19 cellular contexts compared by ENCODE assay signal in the genomic region with DNA sequence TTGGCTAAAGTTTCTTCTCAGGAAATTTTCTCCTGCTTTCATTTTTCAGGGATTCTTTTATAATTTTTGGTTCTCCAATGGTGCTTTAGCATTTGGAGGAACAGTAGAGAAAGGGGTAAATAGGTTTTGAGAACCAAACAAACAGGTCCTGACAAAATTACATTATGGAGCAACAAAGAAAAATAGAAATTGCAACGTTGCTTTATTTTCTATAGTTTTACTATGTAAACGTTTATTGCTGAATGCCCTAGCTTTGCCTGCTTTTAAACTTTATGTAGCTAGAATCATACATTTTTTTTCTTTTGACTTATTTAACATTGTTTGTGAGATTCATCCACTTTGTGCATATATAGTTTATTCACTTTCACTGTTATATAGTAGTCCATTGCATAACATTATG. TPM values are rescaled to one million over a fixed set of nuclear protein-coding genes. Genes with fewer than 3 reads are reported as not detected.
DNase-seq lines count a peak whose midpoint lies in the region; ATAC-seq, FAIRE-seq and TF ChIP-seq lines count a peak whose summit lies in the region.
"Had no signal": no experiment of that assay in that cellular context is flagged by ENCODE, and none has a peak within 500 bp of the region (broad histone marks: within the 10 kb centered on the region; RNA-seq: fewer than 3 reads in every experiment).

No MANE protein-coding gene starts in this region.

- H3K27me3 ChIP-seq in IMR-90 (ENCODE audit: control insufficient read depth, insufficient read depth, low read length) (no peaks in the 10 kb centered on the region), K562 (ENCODE audit: control insufficient read depth in 2 of 2, insufficient read depth in 2 of 2, low read length in 2 of 2) (no peaks in the 10 kb centered on the region)

- in situ Hi-C loops in IMR-90 (cut with MboI; ENCODE audit: low sequenced_read_pairs) (no loop called here), K562 (cut with MboI) (no loop called here)

- DNase-seq in A549 (ENCODE audit: low read depth in 1 of 2, low spot score in 1 of 2), result no peak
- DNase-seq in IMR-90, result no peak
- DNase-seq in K562 (ENCODE audit: extremely low read depth in 1 of 4, low spot score in 3 of 4), result no peak
- no peak for DNase-seq in NCI-H2029 (lab: John Stamatoyannopoulos, UW)
- no peak for DNase-seq in endothelial cell (ENCODE audit: low spot score)
- DNase-seq: 8988T; C1 segment of cervical spinal cord; Calu3; CD4-positive, alpha-beta memory T cell; COR-L47; DMS53; DMS79 treated with DMSO at 0.1 percent for 48 hours; H9 had no signal

- H3K9me3 ChIP-seq in A549 (no peaks in the 10 kb centered on the region), IMR-90 (ENCODE audit: control insufficient read depth, insufficient read depth, low read length) (no peaks in the 10 kb centered on the region), K562 (replicated peaks; ENCODE audit: control insufficient read depth, insufficient read depth, low read depth, low read length) (no peaks in the 10 kb centered on the region)

- H3K4me3 Mint-ChIP-seq in endothelial cell (ENCODE audit: unreplicated experiment), result no peak overlapping the region
- H3K4me3 Mint-ChIP-seq: CD4-positive, alpha-beta memory T cell; H9 had no signal

- H3K23ac ChIP-seq in IMR-90 (ENCODE audit: low read depth, low read length), result no peak overlapping the region

- no peak overlapping the region for H4K8ac ChIP-seq in IMR-90 (ENCODE audit: low read depth in 2 of 2, low read length in 2 of 2)

- TF ChIP-seq POLR2A in A549 (IDR thresholded peaks at IDR 0.05; ENCODE audit: low read length), result no peak
- TF ChIP-seq POLR2A in IMR-90 (IDR thresholded peaks at IDR 0.05; ENCODE audit: low read depth, low read length), result no peak
- TF ChIP-seq POLR2A in K562 (conservative IDR thresholded peaks at IDR 0.05), result no peak

- ATAC-seq in A549 (no peak), IMR-90 (ENCODE audit: low read depth) (no peak), K562 (no peak), HG02840 (IDR thresholded peaks at IDR 0.05; ENCODE audit: low FRiP score, unreplicated experiment) (no peak)
- ATAC-seq: HCT116 had no signal

- no peaks in the 10 kb centered on the region for H3K36me3 Mint-ChIP-seq in endothelial cell (ENCODE audit: low read depth, unreplicated experiment)
- H3K36me3 Mint-ChIP-seq: CD4-positive, alpha-beta memory T cell had no signal

- no peaks in the 10 kb centered on the region for H3K79me1 ChIP-seq in IMR-90 (ENCODE audit: low read depth in 1 of 2, low read length in 2 of 2)

- WGBS in A549 (ENCODE audit: missing lambda C conversion rate), result 1% methylated on average over 2 of the region's 2 CpGs
- WGBS in IMR-90 (ENCODE audit: extremely low coverage in 2 of 2, insufficient read length in 1 of 2), 2 experiments, result no CpG with 5 or more reads among the region's 2 CpGs
- 0% methylated on average over 2 of the region's 2 CpGs for WGBS in K562 (ENCODE audit: insufficient coverage, low coverage, missing lambda C conversion rate)

- no peak overlapping the region for H3K9ac ChIP-seq in IMR-90 (ENCODE audit: low read depth, low read length)
- H3K9ac ChIP-seq in K562 (ENCODE audit: insufficient read depth in 1 of 2, low read depth in 2 of 2, low read length in 2 of 2), result no peak overlapping the region

- H3K18ac ChIP-seq in IMR-90 (ENCODE audit: low read depth, low read length), result no peak overlapping the region

- TF ChIP-seq EP300 in A549 (IDR thresholded peaks at IDR 0.05), result no peak
- TF ChIP-seq EP300 in K562 (IDR thresholded peaks at IDR 0.05; ENCODE audit: low read length), result no peak

- H3K36me3 ChIP-seq in IMR-90 (ENCODE audit: control insufficient read depth, insufficient read depth, low read length), result no peaks in the 10 kb centered on the region
- H3K36me3 ChIP-seq in K562 (ENCODE audit: control insufficient read depth, insufficient read depth, low read length), result no peaks in the 10 kb centered on the region

- H2BK20ac ChIP-seq in IMR-90 (ENCODE audit: low read depth, low read length), result no peak overlapping the region

- no peak overlapping the region for H4K91ac ChIP-seq in IMR-90 (ENCODE audit: insufficient read depth, low read depth, low read length)

- H3K4me1 Mint-ChIP-seq in endothelial cell (ENCODE audit: unreplicated experiment), result no peaks in the 10 kb centered on the region
- H3K4me1 Mint-ChIP-seq: CD4-positive, alpha-beta memory T cell had no signal

- H3K56ac ChIP-seq in IMR-90 (ENCODE audit: extremely low read depth, insufficient read depth, low read length), result no peak overlapping the region

- no peak for TF ChIP-seq CTCF in A549 (IDR thresholded peaks at IDR 0.05)
- no peak for TF ChIP-seq CTCF in IMR-90 (conservative IDR thresholded peaks at IDR 0.05; ENCODE audit: low read depth, low read length)
- TF ChIP-seq CTCF in K562 (IDR thresholded peaks at IDR 0.05 in 2 of 3, conservative IDR thresholded peaks at IDR 0.05 in 1 of 3; ENCODE audit: insufficient read depth in 2 of 3, low read depth in 1 of 3, low read length in 3 of 3), result no peak
- TF ChIP-seq CTCF in endothelial cell (IDR thresholded peaks at IDR 0.05; ENCODE audit: unreplicated experiment), result no peak

- no peak overlapping the region for H3K4me3 ChIP-seq in A549
- H3K4me3 ChIP-seq in IMR-90 (ENCODE audit: insufficient read depth, low read depth, low read length), result no peak overlapping the region
- H3K4me3 ChIP-seq in K562, result no peak overlapping the region

- H3K27me3 Mint-ChIP-seq in endothelial cell (ENCODE audit: unreplicated experiment), result peaks cover 3% of the 10 kb centered on the region

- H4K5ac ChIP-seq in IMR-90 (ENCODE audit: low read depth, low read length), result no peak overlapping the region

- TF ChIP-seq RAD21 in A549 (conservative IDR thresholded peaks at IDR 0.05 in 1 of 2, IDR thresholded peaks at IDR 0.05 in 1 of 2) (no peak), IMR-90 (IDR thresholded peaks at IDR 0.05; ENCODE audit: low read length) (no peak), K562 (CRISPR knock-in tag; conservative IDR thresholded peaks at IDR 0.05 in 1 of 2, IDR thresholded peaks at IDR 0.05 in 1 of 2) (no peak)

- no peak overlapping the region for H2BK5ac ChIP-seq in IMR-90 (ENCODE audit: low read depth, low read length, poor library complexity, severe bottlenecking)

- POLR2A ChIA-PET in A549 (lab: Yijun Ruan, JAX) (no interaction called here), IMR-90 (lab: Charles Lee; ENCODE audit: unreplicated experiment) (no interaction called here), K562 (lab: Yijun Ruan, JAX) (no interaction called here)

- BruUV-seq in IMR-90 (replicated peaks; lab: Mats Ljungman, UMichigan) (no TSS peak), K562 (replicated peaks; lab: Mats Ljungman, UMichigan) (no TSS peak)

- no peak overlapping the region for H3K27ac Mint-ChIP-seq in endothelial cell (ENCODE audit: unreplicated experiment)
- H3K27ac Mint-ChIP-seq: CD4-positive, alpha-beta memory T cell; H9 had no signal

- H4K20me1 ChIP-seq in IMR-90 (ENCODE audit: insufficient read depth, low read length) (no peaks in the 10 kb centered on the region), K562 (replicated peaks; ENCODE audit: control insufficient read depth, insufficient read depth, low read length) (no peaks in the 10 kb centered on the region)

- H2AK5ac ChIP-seq in IMR-90 (ENCODE audit: low read depth, low read length), result no peak overlapping the region

- intact Hi-C loops in IMR-90 (cut with micrococcal nuclease) (no loop called here), K562 (cut with micrococcal nuclease) (no loop called here)

- H3K9me3 Mint-ChIP-seq in endothelial cell (ENCODE audit: unreplicated experiment), result no peaks in the 10 kb centered on the region
- H3K9me3 Mint-ChIP-seq: H9 had no signal

- H3K27ac ChIP-seq in A549 (no peak overlapping the region), IMR-90 (ENCODE audit: insufficient read depth, low read length) (no peak overlapping the region), K562 (ENCODE audit: extremely low read depth, low read depth, low read length) (no peak overlapping the region)

- dilution Hi-C loops in IMR-90 (cut with HindIII; ENCODE audit: low sequenced_read_pairs, unreplicated experiment), result no loop called here

- H3K9me1 ChIP-seq in IMR-90 (ENCODE audit: insufficient read depth, low read length) (no peaks in the 10 kb centered on the region), K562 (ENCODE audit: control insufficient read depth, insufficient read depth, low read length) (no peaks in the 10 kb centered on the region)

- H2BK120ac ChIP-seq in IMR-90 (ENCODE audit: low read depth, low read length), result no peak overlapping the region

- no peaks in the 10 kb centered on the region for H3K4me1 ChIP-seq in A549
- H3K4me1 ChIP-seq in IMR-90 (ENCODE audit: control insufficient read depth, insufficient read depth, low read length), result no peaks in the 10 kb centered on the region
- H3K4me1 ChIP-seq in K562 (replicated peaks in 1 of 2; ENCODE audit: control insufficient read depth in 2 of 2, insufficient read depth in 2 of 2, low read length in 2 of 2), result no peaks in the 10 kb centered on the region

- H3K79me2 ChIP-seq in K562 (ENCODE audit: control insufficient read depth, insufficient read depth, low read length), result no peaks in the 10 kb centered on the region

- no peak overlapping the region for H2AK9ac ChIP-seq in IMR-90 (replicated peaks; ENCODE audit: low read depth, low read length, poor library complexity)

- FAIRE-seq in A549 (lab: Jason Lieb, UNC) (no peak), K562 (lab: Jason Lieb, UNC) (no peak)

- no peak overlapping the region for H2BK15ac ChIP-seq in IMR-90 (ENCODE audit: low read depth, low read length)

- H3K4me2 ChIP-seq in A549 (no peak overlapping the region), IMR-90 (ENCODE audit: low read depth, low read length) (no peak overlapping the region), K562 (ENCODE audit: insufficient read depth, low read length) (no peak overlapping the region)

- H3K14ac ChIP-seq in IMR-90 (replicated peaks; ENCODE audit: low read depth, low read length), result no peak overlapping the region

- H2AFZ ChIP-seq in IMR-90 (replicated peaks; ENCODE audit: low read length, poor library complexity), result no peak overlapping the region
- no peak overlapping the region for H2AFZ ChIP-seq in K562 (ENCODE audit: low read depth, low read length)

- no peak overlapping the region for H3K4ac ChIP-seq in IMR-90 (ENCODE audit: low read depth, low read length)

- CTCF ChIA-PET in A549 (lab: Yijun Ruan, JAX) (no interaction called here), IMR-90 (lab: Yijun Ruan, JAX) (no interaction called here), K562 (lab: Yijun Ruan, JAX; ENCODE audit: low intra/inter-chr PET ratio) (interaction anchor here (0.7 kb wide), 1 partner anchor 11 kb away, joined by 3 read pairs; no protein-coding TSS in a partner anchor)

RNA-seq across cellular contexts. Expression of gene OR5P3, which starts 9.9 kb away (rescaled TPM):
- polyA plus RNA-seq in A549 (2011; rRNA removed) (not detected in 2 replicates), A549 (2017; fragmentation: RNase III; extraction: RNeasy Plus Mini Kit Qiagen cat#74134 plus additional on column Dnase treatment) (not detected in 3 replicates), IMR-90 (2012; rRNA removed) (0.09 TPM in 1 of 2 replicates, not detected in the other), K562 (2011; rRNA removed) (not detected in 2 replicates), K562 (2014; fragmentation: Illumina TruSeq; extraction: Trizol) (not detected in 2 replicates), K562 (2014; fragmentation: Nextera tagmentation; extraction: Ambion mirVana) (not detected), K562 (2014; rRNA removed) (not detected in 2 replicates)
- polyA plus RNA-seq in A549 (2012; cell fraction: cytosol; rRNA removed), result not detected in 2 replicates
- not detected in 2 replicates for polyA plus RNA-seq in A549 (2012; cell fraction: nucleus; rRNA removed)
- polyA minus RNA-seq in A549 (2011; rRNA and poly(A)+ RNA removed), result not detected in 2 replicates
- total RNA-seq in IMR-90 (2012; rRNA removed) (not detected in 2 replicates), K562 (2014; rRNA removed) (not detected in 2 replicates), K562 (2014; rRNA removed; fragmentation: Illumina TruSeq; extraction: Trizol) (not detected in 2 replicates), K562 (2015; rRNA removed; fragmentation: Illumina TruSeq; extraction: Trizol) (not detected in 2 replicates), K562 (2021) (not detected in 2 replicates), endothelial cell (ENCODE audit: unreplicated experiment) (not detected)
- not detected in 2 replicates for polyA plus RNA-seq in IMR-90 (2012; cell fraction: cytosol; rRNA removed)
- 0.32 TPM in 1 of 2 replicates, not detected in the other for polyA plus RNA-seq in IMR-90 (2012; cell fraction: nucleus; rRNA removed; ENCODE audit: low replicate concordance)
- total RNA-seq in K562 (2011; cell fraction: chromatin; rRNA removed; ENCODE audit: low replicate concordance), result not detected in 2 replicates
- total RNA-seq in K562 (2011; cell fraction: nucleolus; rRNA removed), result not detected in 2 replicates
- total RNA-seq in K562 (2011; cell fraction: nucleoplasm; rRNA removed), result not detected in 2 replicates
- not detected in 2 replicates for polyA plus RNA-seq in K562 (2011; cell fraction: cytosol; rRNA removed)
- not detected in 2 replicates for polyA plus RNA-seq in K562 (2011; cell fraction: nucleus; rRNA removed)
- not detected in 2 replicates for polyA plus RNA-seq in K562 (2012)
- not detected in 2 replicates for polyA minus RNA-seq in K562 (2011; rRNA and poly(A)+ RNA removed)
- polyA minus RNA-seq in K562 (2011; cell fraction: cytosol; rRNA and poly(A)+ RNA removed), result not detected in 2 replicates
- polyA minus RNA-seq in K562 (2011; cell fraction: nucleus; rRNA and poly(A)+ RNA removed), result not detected in 2 replicates
- total RNA-seq: A673; Calu3; CD4-positive, alpha-beta memory T cell; Daoy; H4; H9 had no signal
- polyA plus RNA-seq: BJ; CD4-positive, alpha-beta memory T cell had no signal

RNA-seq across cellular contexts. Expression of gene OR5P2, which starts 43.8 kb away (rescaled TPM):
- not detected in 2 replicates for polyA plus RNA-seq in A549 (2011; rRNA removed)
- not detected in 2 replicates for polyA plus RNA-seq in A549 (2012; cell fraction: cytosol; rRNA removed)
- not detected in 2 replicates for polyA plus RNA-seq in A549 (2012; cell fraction: nucleus; rRNA removed)
- not detected in 3 replicates for polyA plus RNA-seq in A549 (2017; fragmentation: RNase III; extraction: RNeasy Plus Mini Kit Qiagen cat#74134 plus additional on column Dnase treatment)
- polyA minus RNA-seq in A549 (2011; rRNA and poly(A)+ RNA removed), result not detected in 2 replicates
- 0.28 TPM in 1 of 2 replicates, not detected in the other for total RNA-seq in IMR-90 (2012; rRNA removed)
- polyA plus RNA-seq in IMR-90 (2012; rRNA removed), result not detected in 2 replicates
- polyA plus RNA-seq in IMR-90 (2012; cell fraction: cytosol; rRNA removed), result not detected in 2 replicates
- 0.05 and 1.2 TPM in 2 replicates for polyA plus RNA-seq in IMR-90 (2012; cell fraction: nucleus; rRNA removed; ENCODE audit: low replicate concordance)
- total RNA-seq in K562 (2011; cell fraction: chromatin; rRNA removed; ENCODE audit: low replicate concordance), result not detected in 2 replicates
- not detected in 2 replicates for total RNA-seq in K562 (2011; cell fraction: nucleolus; rRNA removed)
- not detected in 2 replicates for total RNA-seq in K562 (2011; cell fraction: nucleoplasm; rRNA removed)
- total RNA-seq in K562 (2014; rRNA removed), result not detected in 2 replicates
- not detected in 2 replicates for total RNA-seq in K562 (2014; rRNA removed; fragmentation: Illumina TruSeq; extraction: Trizol)
- total RNA-seq in K562 (2015; rRNA removed; fragmentation: Illumina TruSeq; extraction: Trizol), result not detected in 2 replicates
- not detected in 2 replicates for total RNA-seq in K562 (2021)
- polyA plus RNA-seq in K562 (2011; rRNA removed), result not detected in 2 replicates
- not detected in 2 replicates for polyA plus RNA-seq in K562 (2011; cell fraction: cytosol; rRNA removed)
- polyA plus RNA-seq in K562 (2011; cell fraction: nucleus; rRNA removed), result not detected in 2 replicates
- polyA plus RNA-seq in K562 (2012), result not detected in 2 replicates
- polyA plus RNA-seq in K562 (2014; fragmentation: Illumina TruSeq; extraction: Trizol), result not detected in 2 replicates
- polyA plus RNA-seq in K562 (2014; fragmentation: Nextera tagmentation; extraction: Ambion mirVana), result not detected
- polyA plus RNA-seq in K562 (2014; rRNA removed), result not detected in 2 replicates
- polyA minus RNA-seq in K562 (2011; rRNA and poly(A)+ RNA removed), result not detected in 2 replicates
- polyA minus RNA-seq in K562 (2011; cell fraction: cytosol; rRNA and poly(A)+ RNA removed), result not detected in 2 replicates
- not detected in 2 replicates for polyA minus RNA-seq in K562 (2011; cell fraction: nucleus; rRNA and poly(A)+ RNA removed)
- total RNA-seq in endothelial cell (ENCODE audit: unreplicated experiment), result 0.26 TPM
- total RNA-seq: A673; Calu3; CD4-positive, alpha-beta memory T cell; Daoy; H4; H9 had no signal
- polyA plus RNA-seq: CD4-positive, alpha-beta memory T cell had no signal

Comparison
In these comparisons a context has a peak if more than half of its experiments do, and no peak if none do; other contexts are left out.
1. Of the 35 proteins assayed by ChIP-seq in both K562 and A549: peak only in K562: none; only in A549: none; in both: MAFK; in neither: 34.